2 cellular contexts compared by ENCODE assay signal in genomic region chr12:39533951-39534350, GRCh38.
TF ChIP-seq lines count a peak whose summit lies in the region.

No MANE protein-coding gene starts in this region.

TF ChIP-seq in GM23338, 12 proteins besides CTCF, POLR2A, EP300 and RAD21 (continued from another document):
- TF ChIP-seq ZNF462 (CRISPR knock-in tag; IDR thresholded peaks at IDR 0.05) (no peak), JUNB (IDR thresholded peaks at IDR 0.05; ENCODE audit: unreplicated experiment) (no peak), EZH2 (IDR thresholded peaks at IDR 0.05; ENCODE audit: low read depth, unreplicated experiment) (no peak), POLR2AphosphoS5 (IDR thresholded peaks at IDR 0.05; ENCODE audit: low read depth) (no peak), CREB1 (CRISPR knock-in tag; IDR thresholded peaks at IDR 0.05; ENCODE audit: low read depth) (no peak), ETS1 (IDR thresholded peaks at IDR 0.05) (no peak), STAT1 (IDR thresholded peaks at IDR 0.05; ENCODE audit: unreplicated experiment) (no peak), REST (IDR thresholded peaks at IDR 0.05; ENCODE audit: unreplicated experiment) (no peak), ZNF331 (CRISPR knock-in tag; IDR thresholded peaks at IDR 0.05; ENCODE audit: low read depth) (no peak), EZH2phosphoT487 (IDR thresholded peaks at IDR 0.05; ENCODE audit: unreplicated experiment) (no peak)

TF ChIP-seq in GM12878, 131 proteins besides CTCF, POLR2A, EP300 and RAD21 (continued from another document):
- no peak for TF ChIP-seq ELK1 (IDR thresholded peaks at IDR 0.05; ENCODE audit: low read depth, low read length)
- TF ChIP-seq BRCA1 (IDR thresholded peaks at IDR 0.05; ENCODE audit: low read depth, low read length) = no peak
- no peak for TF ChIP-seq CHD1 (IDR thresholded peaks at IDR 0.05; ENCODE audit: low read depth, low read length)
- no peak for TF ChIP-seq KAT2A (conservative IDR thresholded peaks at IDR 0.05; ENCODE audit: control insufficient read depth, low read depth, low read length)
- no peak for TF ChIP-seq SMARCA5 (IDR thresholded peaks at IDR 0.05)
- no peak for TF ChIP-seq CEBPZ (IDR thresholded peaks at IDR 0.05; ENCODE audit: low read depth, low read length)
- no peak for TF ChIP-seq SMAD5 (IDR thresholded peaks at IDR 0.05; ENCODE audit: low read depth)
- no peak for TF ChIP-seq JUND (IDR thresholded peaks at IDR 0.05; ENCODE audit: low read depth, low read length)
- no peak for TF ChIP-seq NKRF (conservative IDR thresholded peaks at IDR 0.05)
- no peak for TF ChIP-seq RB1 (IDR thresholded peaks at IDR 0.05; ENCODE audit: borderline replicate concordance)
- no peak for TF ChIP-seq ZNF207 (IDR thresholded peaks at IDR 0.05; ENCODE audit: borderline replicate concordance)
- TF ChIP-seq GATAD2B (conservative IDR thresholded peaks at IDR 0.05; ENCODE audit: low read depth) = no peak
- no peak for TF ChIP-seq ZNF24 (IDR thresholded peaks at IDR 0.05)
